ENCODE assay signal across 26 cellular contexts in genomic region chr3:158747417-158747816, GRCh38. TPM values are rescaled to one million over a fixed set of nuclear protein-coding genes. Genes with fewer than 3 reads are reported as not detected.
A peak's percentile ranks its signal among the peaks of the same experiment; 100 is the strongest.
DNase-seq lines count a peak whose midpoint lies in the region; ATAC-seq and TF ChIP-seq lines count a peak whose summit lies in the region.
"Had no signal": no experiment of that assay in that cellular context is flagged by ENCODE, and none has a peak within 500 bp of the region (broad histone marks: within the 10 kb centered on the region; RNA-seq: fewer than 3 reads in every experiment).

No MANE protein-coding gene starts in this region.

- peak; percentile 9 for ATAC-seq in GM21529 (IDR thresholded peaks at IDR 0.05; ENCODE audit: unreplicated experiment)
- no peak for ATAC-seq in IMR-90 (ENCODE audit: low read depth)
- ATAC-seq: activated CD4-positive, alpha-beta T cell treated with anti-CD3 and anti-CD28 coated beads for 36 hours; activated T-helper 17 cell treated with anti-CD3 and anti-CD28 coated beads, Interleukin-2, amount 50 U/mL, for 72 hours; T-cell had no signal

- no peak overlapping the region for H3K27ac Mint-ChIP-seq in activated naive CD4-positive, alpha-beta T cell treated with anti-CD3 and anti-CD28 coated beads for 36 hours
- H3K27ac Mint-ChIP-seq: activated CD4-positive, alpha-beta T cell treated with anti-CD3 and anti-CD28 coated beads for 36 hours; activated naive CD8-positive, alpha-beta T cell treated with anti-CD3 and anti-CD28 coated beads, Interleukin-2, amount 10 ng/mL, durations not matched to agents 7 days and 5 days; activated T-helper 17 cell treated with anti-CD3 and anti-CD28 coated beads, Interleukin-2, amount 50 U/mL, for 72 hours; CD4-positive, alpha-beta memory T cell; IgD-negative memory B cell; immature natural killer cell; stimulated activated memory B cell treated with anti-CD40 and anti-IgM and Interleukin-4, amounts not matched to agents 10 μg/mL and 1 μg/mL and 100 μg/mL, for 72 hours; T-cell had no signal

- POLR2A ChIA-PET in IMR-90 (lab: Charles Lee; ENCODE audit: unreplicated experiment): no interaction called here

- H4K20me1 ChIP-seq in BLaER1 treated with 17β-estradiol and CSF1 and Interleukin-3, amounts not matched to agents 10 nM and 100 nM: no peaks in the 10 kb centered on the region
- H4K20me1 ChIP-seq in IMR-90 (ENCODE audit: insufficient read depth, low read length): no peaks in the 10 kb centered on the region

- no peaks in the 10 kb centered on the region for H3K27me3 ChIP-seq in BLaER1 treated with 17β-estradiol and CSF1 and Interleukin-3, amounts not matched to agents 10 nM and 100 nM
- H3K27me3 ChIP-seq in IMR-90 (ENCODE audit: control insufficient read depth, insufficient read depth, low read length) (no peaks in the 10 kb centered on the region), esophagus muscularis mucosa (no peaks in the 10 kb centered on the region)
- H3K27me3 ChIP-seq in effector memory CD4-positive, alpha-beta T cell (replicated peaks; ENCODE audit: control insufficient read depth, insufficient read depth, low read length, poor library complexity, severe bottlenecking): no peaks in the 10 kb centered on the region
- H3K27me3 ChIP-seq: heart right ventricle, MG63 had no signal

- peak overlapping the region; percentile 37; the same call in 1 of the 2 replicates for H4K91ac ChIP-seq in IMR-90 (ENCODE audit: insufficient read depth, low read depth, low read length)

- H2AK9ac ChIP-seq in IMR-90 (replicated peaks; ENCODE audit: low read depth, low read length, poor library complexity): no peak overlapping the region

- no peak overlapping the region for H3K56ac ChIP-seq in IMR-90 (ENCODE audit: extremely low read depth, insufficient read depth, low read length)

- CTCF ChIA-PET in IMR-90 (lab: Yijun Ruan, JAX): no interaction called here
- CTCF ChIA-PET in activated naive CD4-positive, alpha-beta T cell treated with anti-CD3 and anti-CD28 coated beads for 36 hours (lab: Charles Lee): no interaction called here

- H3K9me3 ChIP-seq in BLaER1 treated with 17β-estradiol and CSF1 and Interleukin-3, amounts not matched to agents 10 nM and 100 nM (replicated peaks in 1 of 11): no peaks in the 10 kb centered on the region
- H3K9me3 ChIP-seq in IMR-90 (ENCODE audit: control insufficient read depth, insufficient read depth, low read length) (no peaks in the 10 kb centered on the region), esophagus muscularis mucosa (no peaks in the 10 kb centered on the region)
- H3K9me3 ChIP-seq in effector memory CD4-positive, alpha-beta T cell (ENCODE audit: control insufficient read depth, low read length): no peaks in the 10 kb centered on the region
- H3K9me3 ChIP-seq: heart right ventricle, MG63, prostate gland had no signal

- intact Hi-C loops in IMR-90 (cut with micrococcal nuclease): no loop called here
- intact Hi-C loops in esophagus muscularis mucosa (cut with DNase I): no loop called here
- intact Hi-C loops in activated naive CD4-positive, alpha-beta T cell treated with anti-CD3 and anti-CD28 coated beads for 36 hours (cut with micrococcal nuclease): no loop called here
- intact Hi-C loops in posterior cingulate gyrus (cut with DNase I): no loop called here

- in situ Hi-C loops in IMR-90 (cut with MboI; ENCODE audit: low sequenced_read_pairs): no loop called here

- peaks cover 0 to 5% (median 0%) of the 10 kb centered on the region in 11 experiments; a peak in 4 of 22 replicates for H3K36me3 ChIP-seq in BLaER1 treated with 17β-estradiol and CSF1 and Interleukin-3, amounts not matched to agents 10 nM and 100 nM
- H3K36me3 ChIP-seq in IMR-90 (ENCODE audit: control insufficient read depth, insufficient read depth, low read length): peaks cover 13% of the 10 kb centered on the region
- H3K36me3 ChIP-seq in esophagus muscularis mucosa: peaks cover 0 to 67% (median 9%) of the 10 kb centered on the region in 4 donors
- H3K36me3 ChIP-seq in effector memory CD4-positive, alpha-beta T cell (ENCODE audit: control insufficient read depth, insufficient read depth, low read length): no peaks in the 10 kb centered on the region
- H3K36me3 ChIP-seq: prostate gland had no signal

- whole genome bisulfite sequencing in IMR-90 (ENCODE audit: extremely low coverage in 2 of 2, insufficient read length in 1 of 2), 2 experiments: no CpG with 5 or more reads among the region's 3 CpGs
- 93% methylated on average over 3 of the region's 3 CpGs for WGBS in esophagus muscularis mucosa

- H3K27me3 Mint-ChIP-seq in activated naive CD4-positive, alpha-beta T cell treated with anti-CD3 and anti-CD28 coated beads for 36 hours (ENCODE audit: low read depth): no peaks in the 10 kb centered on the region
- H3K27me3 Mint-ChIP-seq: activated CD4-positive, alpha-beta T cell treated with anti-CD3 and anti-CD28 coated beads for 36 hours; activated naive CD8-positive, alpha-beta T cell treated with anti-CD3 and anti-CD28 coated beads, Interleukin-2, amount 10 ng/mL, durations not matched to agents 7 days and 5 days; activated T-helper 17 cell treated with anti-CD3 and anti-CD28 coated beads, Interleukin-2, amount 50 U/mL, for 72 hours; CD4-positive, alpha-beta memory T cell; IgD-negative memory B cell; stimulated activated memory B cell treated with anti-CD40 and anti-IgM and Interleukin-4, amounts not matched to agents 10 μg/mL and 1 μg/mL and 100 μg/mL, for 72 hours; T-cell had no signal

- no peak overlapping the region; the same call in 1 of the 2 replicates for H2AK5ac ChIP-seq in IMR-90 (ENCODE audit: low read depth, low read length)

- no peaks in the 10 kb centered on the region for H3K9me3 Mint-ChIP-seq in activated naive CD4-positive, alpha-beta T cell treated with anti-CD3 and anti-CD28 coated beads for 36 hours
- H3K9me3 Mint-ChIP-seq: activated naive CD8-positive, alpha-beta T cell treated with anti-CD3 and anti-CD28 coated beads, Interleukin-2, amount 10 ng/mL, durations not matched to agents 7 days and 5 days; activated T-helper 17 cell treated with anti-CD3 and anti-CD28 coated beads, Interleukin-2, amount 50 U/mL, for 72 hours; IgD-negative memory B cell; immature natural killer cell; neural crest cell; stimulated activated memory B cell treated with anti-CD40 and anti-IgM and Interleukin-4, amounts not matched to agents 10 μg/mL and 1 μg/mL and 100 μg/mL, for 72 hours; T-cell had no signal

- dilution Hi-C loops in IMR-90 (cut with HindIII; ENCODE audit: low sequenced_read_pairs, unreplicated experiment): no loop called here

- peak overlapping the region; percentile 42 for H3K23ac ChIP-seq in IMR-90 (ENCODE audit: low read depth, low read length)

- H3K9ac ChIP-seq in BLaER1 treated with 17β-estradiol and CSF1 and Interleukin-3, amounts not matched to agents 10 nM and 100 nM: peak overlapping the region in 6 of 11 experiments; percentile 25 to 78 (median 41); a peak in 10 of 22 replicates
- no peak overlapping the region for H3K9ac ChIP-seq in IMR-90 (ENCODE audit: low read depth, low read length)

- no peak for DNase-seq in IMR-90
- DNase-seq in esophagus muscularis mucosa (ENCODE audit: extremely low spot score): no peak
- DNase-seq in HCEC 1CT: no peak
- DNase-seq in activated naive CD4-positive, alpha-beta T cell treated with anti-CD3 and anti-CD28 coated beads for 36 hours: no peak
- no peak for DNase-seq in posterior cingulate gyrus
- DNase-seq in effector memory CD4-positive, alpha-beta T cell: no peak
- DNase-seq: activated CD4-positive, alpha-beta T cell treated with anti-CD3 and anti-CD28 coated beads for 36 hours; activated naive CD8-positive, alpha-beta T cell treated with anti-CD3 and anti-CD28 coated beads, Interleukin-2, amount 10 ng/mL, durations not matched to agents 7 days and 5 days; CD4-positive, alpha-beta memory T cell; DND-41; GOT3; heart right ventricle; immature natural killer cell; MG63; NCI-H146; NCI-H2171 treated with DMSO at 0.1 percent for 48 hours; Right ventricle myocardium superior; T-cell had no signal

- peak overlapping the region; percentile 10 for H3K14ac ChIP-seq in IMR-90 (replicated peaks; ENCODE audit: low read depth, low read length)

- no peak for TF ChIP-seq RAD21 in IMR-90 (IDR thresholded peaks at IDR 0.05; ENCODE audit: low read length)

- TF ChIP-seq POLR2A in IMR-90 (IDR thresholded peaks at IDR 0.05; ENCODE audit: low read depth, low read length) (no peak), esophagus muscularis mucosa (IDR thresholded peaks at IDR 0.05; ENCODE audit: low read depth) (no peak)

- TF ChIP-seq CTCF in IMR-90 (conservative IDR thresholded peaks at IDR 0.05; ENCODE audit: low read depth, low read length): no peak
- no peak for TF ChIP-seq CTCF in esophagus muscularis mucosa (IDR thresholded peaks at IDR 0.05)

- no peaks in the 10 kb centered on the region for H3K79me1 ChIP-seq in IMR-90 (ENCODE audit: low read depth in 1 of 2, low read length in 2 of 2)

- H2BK120ac ChIP-seq in IMR-90 (ENCODE audit: low read depth, low read length): peak overlapping the region; percentile 25; the same call in 1 of the 2 replicates

- H4K8ac ChIP-seq in IMR-90 (ENCODE audit: low read depth in 2 of 2, low read length in 2 of 2): peak overlapping the region; percentile 27 to 39; a peak in 3 of 4 replicates

- H2BK15ac ChIP-seq in IMR-90 (ENCODE audit: low read depth, low read length): no peak overlapping the region

- peak overlapping the region; percentile 37; the same call in 1 of the 2 replicates for H4K5ac ChIP-seq in IMR-90 (ENCODE audit: low read depth, low read length)

- H2AFZ ChIP-seq in IMR-90 (replicated peaks; ENCODE audit: low read length, poor library complexity): no peak overlapping the region

- H3K9me1 ChIP-seq in IMR-90 (ENCODE audit: insufficient read depth, low read length): peaks cover 16% of the 10 kb centered on the region

- H3K4ac ChIP-seq in IMR-90 (ENCODE audit: low read depth, low read length): peak overlapping the region; percentile 61

- no peak overlapping the region for H3K4me3 ChIP-seq in BLaER1 treated with 17β-estradiol and CSF1 and Interleukin-3, amounts not matched to agents 10 nM and 100 nM
- H3K4me3 ChIP-seq in IMR-90 (ENCODE audit: insufficient read depth, low read depth, low read length) (no peak overlapping the region), esophagus muscularis mucosa (no peak overlapping the region)
- no peak overlapping the region for H3K4me3 ChIP-seq in effector memory CD4-positive, alpha-beta T cell (ENCODE audit: insufficient read depth, low read depth, low read length, poor library complexity, severe bottlenecking)
- H3K4me3 ChIP-seq: heart right ventricle, MG63, prostate gland had no signal

- no peak for TF ChIP-seq EP300 in esophagus muscularis mucosa (IDR thresholded peaks at IDR 0.05)

- peak overlapping the region; percentile 81; the same call in 1 of the 2 replicates for H3K18ac ChIP-seq in IMR-90 (ENCODE audit: low read depth, low read length)

- H3K4me3 Mint-ChIP-seq in activated naive CD4-positive, alpha-beta T cell treated with anti-CD3 and anti-CD28 coated beads for 36 hours: no peak overlapping the region
- H3K4me3 Mint-ChIP-seq: activated CD4-positive, alpha-beta T cell treated with anti-CD3 and anti-CD28 coated beads for 36 hours; activated naive CD8-positive, alpha-beta T cell treated with anti-CD3 and anti-CD28 coated beads, Interleukin-2, amount 10 ng/mL, durations not matched to agents 7 days and 5 days; activated T-helper 17 cell treated with anti-CD3 and anti-CD28 coated beads, Interleukin-2, amount 50 U/mL, for 72 hours; CD4-positive, alpha-beta memory T cell; IgD-negative memory B cell; immature natural killer cell; neural crest cell; stimulated activated memory B cell treated with anti-CD40 and anti-IgM and Interleukin-4, amounts not matched to agents 10 μg/mL and 1 μg/mL and 100 μg/mL, for 72 hours; T-cell had no signal

- H2BK20ac ChIP-seq in IMR-90 (ENCODE audit: low read depth, low read length): peak overlapping the region; percentile 17; the same call in 1 of the 2 replicates

- H3K4me1 Mint-ChIP-seq in activated naive CD4-positive, alpha-beta T cell treated with anti-CD3 and anti-CD28 coated beads for 36 hours (ENCODE audit: low read depth): peaks cover 3% of the 10 kb centered on the region
- H3K4me1 Mint-ChIP-seq: activated T-helper 17 cell treated with anti-CD3 and anti-CD28 coated beads, Interleukin-2, amount 50 U/mL, for 72 hours; immature natural killer cell; neural crest cell had no signal

- H2BK5ac ChIP-seq in IMR-90 (ENCODE audit: low read depth, low read length, poor library complexity, severe bottlenecking): peak overlapping the region; percentile 54

- peak overlapping the region; percentile 32 to 82 (median 69) for H3K4me2 ChIP-seq in BLaER1 treated with 17β-estradiol and CSF1 and Interleukin-3, amounts not matched to agents 10 nM and 100 nM
- no peak overlapping the region for H3K4me2 ChIP-seq in IMR-90 (ENCODE audit: low read depth, low read length)

- peaks cover 31 to 57% (median 44%) of the 10 kb centered on the region in 10 experiments for H3K4me1 ChIP-seq in BLaER1 treated with 17β-estradiol and CSF1 and Interleukin-3, amounts not matched to agents 10 nM and 100 nM
- H3K4me1 ChIP-seq in IMR-90 (ENCODE audit: control insufficient read depth, insufficient read depth, low read length): peaks cover 17% of the 10 kb centered on the region
- H3K4me1 ChIP-seq in esophagus muscularis mucosa: peaks cover 0 to 28% (median 17%) of the 10 kb centered on the region in 4 donors
- H3K4me1 ChIP-seq in effector memory CD4-positive, alpha-beta T cell (ENCODE audit: control insufficient read depth, insufficient read depth, low read length, poor library complexity, severe bottlenecking): no peaks in the 10 kb centered on the region
- H3K4me1 ChIP-seq: prostate gland had no signal

- H3K36me3 Mint-ChIP-seq in activated naive CD4-positive, alpha-beta T cell treated with anti-CD3 and anti-CD28 coated beads for 36 hours (ENCODE audit: low read depth): peaks cover 6% of the 10 kb centered on the region

- peak overlapping the region; percentile 20 to 92 (median 58); a peak in 21 of 22 replicates for H3K27ac ChIP-seq in BLaER1 treated with 17β-estradiol and CSF1 and Interleukin-3, amounts not matched to agents 10 nM and 100 nM
- H3K27ac ChIP-seq in IMR-90 (ENCODE audit: insufficient read depth, low read length) (0 out of 2 replicates have a peak overlapping the region, but pooled peaks have one; percentile 1), esophagus muscularis mucosa (replicated peaks in 1 of 4) (peak overlapping the region in 3 of 4 donors; percentile 17 to 53 (median 18))
- no peak overlapping the region for H3K27ac ChIP-seq in effector memory CD4-positive, alpha-beta T cell (ENCODE audit: insufficient read depth, low read length, poor library complexity, severe bottlenecking)
- H3K27ac ChIP-seq: prostate gland had no signal

- no TSS peak for BruUV-seq in IMR-90 (replicated peaks; lab: Mats Ljungman, UMichigan)

RNA-seq across cellular contexts. Expression of gene RARRES1, which starts 15.2 kb away (rescaled TPM):
- total RNA-seq in IMR-90 (2012; rRNA removed) (0.90 and 1.9 TPM in 2 replicates), esophagus muscularis mucosa (10 to 100 TPM in 3 of 4 donors, 1 to 10 TPM in 1; 6.6 to 93.0 (median 29.8) TPM)
- 2.6 and 3.0 TPM in 2 replicates for polyA plus RNA-seq in IMR-90 (2012; rRNA removed)
- 1.9 and 11.6 TPM in 2 replicates for polyA plus RNA-seq in IMR-90 (2012; cell fraction: cytosol; rRNA removed)
- 3.8 and 4.0 TPM in 2 replicates for polyA plus RNA-seq in IMR-90 (2012; cell fraction: nucleus; rRNA removed; ENCODE audit: low replicate concordance)
- not detected for total RNA-seq in activated naive CD4-positive, alpha-beta T cell treated with anti-CD3 and anti-CD28 coated beads for 36 hours
- total RNA-seq: activated CD4-positive, alpha-beta T cell treated with anti-CD3 and anti-CD28 coated beads for 36 hours; activated naive CD8-positive, alpha-beta T cell treated with anti-CD3 and anti-CD28 coated beads, Interleukin-2, amount 10 ng/mL, durations not matched to agents 7 days and 5 days; activated T-helper 17 cell treated with anti-CD3 and anti-CD28 coated beads, Interleukin-2, amount 50 U/mL, for 72 hours; CD4-positive, alpha-beta memory T cell; OCI-LY7; T-cell had no signal
- polyA plus RNA-seq: CD4-positive, alpha-beta memory T cell; immature natural killer cell had no signal

RNA-seq across cellular contexts. Expression of gene MFSD1, which starts 54.4 kb away (rescaled TPM):
- total RNA-seq in IMR-90 (2012; rRNA removed): 64.2 and 103 TPM in 2 replicates
- polyA plus RNA-seq in IMR-90 (2012; rRNA removed): 39.7 and 50.4 TPM in 2 replicates
- polyA plus RNA-seq in IMR-90 (2012; cell fraction: cytosol; rRNA removed): 24.2 and 24.8 TPM in 2 replicates
- 10.2 and 33.8 TPM in 2 replicates for polyA plus RNA-seq in IMR-90 (2012; cell fraction: nucleus; rRNA removed; ENCODE audit: low replicate concordance)
- total RNA-seq in esophagus muscularis mucosa: 10 to 100 TPM; 45.7 to 74.9 (median 50.3) TPM
- 1 to 10 TPM; 4.8 to 5.7 TPM for total RNA-seq in activated naive CD4-positive, alpha-beta T cell treated with anti-CD3 and anti-CD28 coated beads for 36 hours
